In the genomic region with DNA sequence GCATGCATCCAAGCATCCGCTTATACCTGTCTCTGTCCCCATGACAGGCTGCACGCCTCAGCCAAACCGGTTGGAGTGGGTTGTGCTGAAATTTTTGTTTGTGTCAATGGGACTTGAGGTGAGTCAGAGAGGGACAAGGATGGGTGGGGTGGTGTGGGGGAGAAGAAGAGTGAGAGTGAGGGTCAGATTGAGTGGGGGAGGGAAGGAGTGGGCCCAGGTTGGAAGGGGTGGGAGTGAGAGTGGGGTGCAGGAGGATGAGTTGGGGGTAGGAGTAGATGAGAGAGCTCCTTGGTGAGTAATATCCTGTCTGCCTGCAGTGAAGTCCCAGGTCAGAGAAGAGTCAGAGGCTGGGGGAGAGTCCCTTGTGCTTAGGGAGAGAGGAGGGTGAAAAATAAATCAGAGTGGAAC, we compare ENCODE assay signal across 14 cellular contexts. TPM values are rescaled to one million over a fixed set of nuclear protein-coding genes. Genes with fewer than 3 reads are reported as not detected.
DNase-seq lines count a peak whose midpoint lies in the region; ATAC-seq, FAIRE-seq and TF ChIP-seq lines count a peak whose summit lies in the region.
"Had no signal": no experiment of that assay in that cellular context is flagged by ENCODE, and none has a peak within 500 bp of the region (broad histone marks: within the 10 kb centered on the region; RNA-seq: fewer than 3 reads in every experiment).

No MANE protein-coding gene starts in this region.

- peak; percentile 23; the same call in 1 of the 3 replicates for ATAC-seq in SK-N-SH treated with all-trans-retinoic acid at 6 μM for 48 hours
- no peak for ATAC-seq in HG03439 (IDR thresholded peaks at IDR 0.05; ENCODE audit: unreplicated experiment)

- H3K36me3 Mint-ChIP-seq in astrocyte (ENCODE audit: low read depth, unreplicated experiment) (no peaks in the 10 kb centered on the region), H9 (ENCODE audit: insufficient read depth in 1 of 3, low read depth in 3 of 3) (no peaks in the 10 kb centered on the region)

- H3K56ac ChIP-seq in H9 (ENCODE audit: insufficient read length, low read depth, low read length), result no peak overlapping the region

- no peak overlapping the region for H2AFZ ChIP-seq in astrocyte (ENCODE audit: low read depth, low read length)
- H2AFZ ChIP-seq in H9 (ENCODE audit: low read length), result no peak overlapping the region

- peaks cover 53% of the 10 kb centered on the region for H3K4me1 Mint-ChIP-seq in astrocyte (ENCODE audit: low read depth, unreplicated experiment)
- peaks cover 10 to 11% of the 10 kb centered on the region in 2 experiments for H3K4me1 Mint-ChIP-seq in H9

- no peak for TF ChIP-seq CTCF in astrocyte (IDR thresholded peaks at IDR 0.05; ENCODE audit: insufficient read depth, low read depth, low read length)
- TF ChIP-seq CTCF in H9 (conservative IDR thresholded peaks at IDR 0.05), result no peak

- no peak overlapping the region for H4K8ac ChIP-seq in H9 (replicated peaks; ENCODE audit: insufficient read length, low read depth, low read length)

- no peak overlapping the region for H3K14ac ChIP-seq in H9 (ENCODE audit: insufficient read depth, low read length)

- H3K27me3 ChIP-seq in astrocyte (ENCODE audit: insufficient read depth, low read length) (no peaks in the 10 kb centered on the region), H9 (ENCODE audit: insufficient read depth, low read length) (no peaks in the 10 kb centered on the region; the same call in 1 of the 2 replicates)
- H3K27me3 ChIP-seq: ascending aorta had no signal

- H3K27ac ChIP-seq in astrocyte (ENCODE audit: low read depth, low read length) (no peak overlapping the region), H9 (ENCODE audit: insufficient read length, low read depth, low read length) (no peak overlapping the region)
- H3K27ac ChIP-seq: ascending aorta, esophagus muscularis mucosa had no signal

- H2BK15ac ChIP-seq in H9 (ENCODE audit: low read depth, low read length), result no peak overlapping the region

- H3K4ac ChIP-seq in H9 (ENCODE audit: low read depth, low read length), result no peak overlapping the region

- no peak overlapping the region for H3K18ac ChIP-seq in H9 (ENCODE audit: insufficient read length, low read depth, low read length)

- no peak overlapping the region for H2BK20ac ChIP-seq in H9 (ENCODE audit: low read depth, low read length, poor library complexity, severe bottlenecking)

- no peak overlapping the region for H3T11ph ChIP-seq in H9 (ENCODE audit: low read length)

- no peaks in the 10 kb centered on the region for H3K36me3 ChIP-seq in astrocyte (ENCODE audit: insufficient read depth, low read length)
- H3K36me3 ChIP-seq: ascending aorta, esophagus muscularis mucosa had no signal

- peak overlapping the region; percentile 65 for H3K4me2 ChIP-seq in astrocyte (ENCODE audit: low read length)
- H3K4me2 ChIP-seq in H9 (ENCODE audit: insufficient read depth, insufficient read length, low read length), result no peak overlapping the region

- DNase-seq in HCEC 1CT (peak; percentile 50), astrocyte (ENCODE audit: low read depth) (no peak), H9 (no peak), Ammon's horn (ENCODE audit: low spot score) (no peak), medulla oblongata (ENCODE audit: extremely low spot score) (no peak)
- peak; percentile 64 for DNase-seq in stimulated activated CD4-positive, alpha-beta T cell treated with anti-CD3 and anti-CD28 coated beads, Interleukin-2, amount 100 ng/mL, for 4 hours (ENCODE audit: low read depth)
- DNase-seq: NCI-H187, retina had no signal

- no peak for FAIRE-seq in astrocyte (lab: Jason Lieb, UNC)
- FAIRE-seq: GM19239 had no signal

- peak overlapping the region; percentile 12 for H3K4me3 Mint-ChIP-seq in astrocyte (ENCODE audit: unreplicated experiment)
- no peak overlapping the region for H3K4me3 Mint-ChIP-seq in H9

- no peak overlapping the region for H3K23ac ChIP-seq in H9 (ENCODE audit: insufficient read length, low read depth, low read length)

- no peaks in the 10 kb centered on the region for H3K23me2 ChIP-seq in H9 (ENCODE audit: insufficient read length, low read depth, low read length, poor library complexity, severe bottlenecking)

- H3K9me3 ChIP-seq in astrocyte (ENCODE audit: insufficient read depth, low read depth, low read length) (no peaks in the 10 kb centered on the region), H9 (ENCODE audit: control insufficient read depth, low read depth, low read length) (no peaks in the 10 kb centered on the region)
- H3K9me3 ChIP-seq: ascending aorta, esophagus muscularis mucosa had no signal

- no peak overlapping the region for H4K5ac ChIP-seq in H9 (ENCODE audit: insufficient read length, low read depth, low read length)

- no peaks in the 10 kb centered on the region for H4K20me1 ChIP-seq in astrocyte (ENCODE audit: insufficient read depth, low read length)
- no peaks in the 10 kb centered on the region for H4K20me1 ChIP-seq in H9 (ENCODE audit: control insufficient read depth, insufficient read depth, insufficient read length)

- H2AK5ac ChIP-seq in H9 (ENCODE audit: insufficient read length, low read length), result no peak overlapping the region

- H2BK12ac ChIP-seq in H9 (ENCODE audit: insufficient read length, low read depth, low read length), result no peak overlapping the region

- H3K9me3 Mint-ChIP-seq in astrocyte (ENCODE audit: unreplicated experiment) (no peaks in the 10 kb centered on the region), H9 (no peaks in the 10 kb centered on the region; a peak in 1 of 5 replicates)

- no peak overlapping the region for H2BK120ac ChIP-seq in H9 (ENCODE audit: low read depth, low read length, poor library complexity, severe bottlenecking)

- no peaks in the 10 kb centered on the region for H3K79me1 ChIP-seq in H9 (ENCODE audit: insufficient read depth, low read depth, low read length, poor library complexity, severe bottlenecking)

- no peak overlapping the region for H2BK5ac ChIP-seq in H9 (ENCODE audit: insufficient read length, low read length)

- H3K27ac Mint-ChIP-seq in astrocyte (ENCODE audit: unreplicated experiment) (peak overlapping the region; percentile 53), H9 (no peak overlapping the region; a peak in 1 of 7 replicates)

- no peak overlapping the region for H3K4me3 ChIP-seq in astrocyte (ENCODE audit: insufficient read depth, low read depth, low read length)
- H3K4me3 ChIP-seq: ascending aorta, esophagus muscularis mucosa had no signal

- H3K9ac ChIP-seq in astrocyte (ENCODE audit: low read length) (no peak overlapping the region), H9 (ENCODE audit: extremely low read depth, insufficient read length, low read length) (no peak overlapping the region)

- no peaks in the 10 kb centered on the region for H3K79me2 ChIP-seq in astrocyte (ENCODE audit: insufficient read depth, low read length)
- no peaks in the 10 kb centered on the region for H3K79me2 ChIP-seq in H9 (ENCODE audit: insufficient read depth, low read length)

- H3K4me1 ChIP-seq in astrocyte (ENCODE audit: insufficient read depth, low read length) (peaks cover 13% of the 10 kb centered on the region), H9 (ENCODE audit: insufficient read depth, low read length) (no peaks in the 10 kb centered on the region)

- H4K91ac ChIP-seq in H9 (ENCODE audit: insufficient read length, low read depth, low read length), result no peak overlapping the region

- WGBS in H9 (ENCODE audit: extremely low coverage, insufficient read length, low lambda C conversion rate), result no CpG with 5 or more reads among the region's 3 CpGs

- H3K27me3 Mint-ChIP-seq in astrocyte (ENCODE audit: low read depth, unreplicated experiment), result no peaks in the 10 kb centered on the region
- H3K27me3 Mint-ChIP-seq in H9 (ENCODE audit: low read depth), result peaks cover 11% of the 10 kb centered on the region

TF ChIP-seq in SK-N-SH treated with all-trans-retinoic acid at 6 μM for 48 hours, 23 proteins besides CTCF, POLR2A, EP300 and RAD21 (continues in another document):
- TF ChIP-seq ZNF565 (CRISPR knock-in tag; conservative IDR thresholded peaks at IDR 0.05; ENCODE audit: low read depth), result no peak
- TF ChIP-seq ZFP30 (CRISPR knock-in tag; IDR thresholded peaks at IDR 0.05), result no peak
- TF ChIP-seq TOX (CRISPR knock-in tag; IDR thresholded peaks at IDR 0.05; ENCODE audit: borderline replicate concordance), result no peak
- no peak for TF ChIP-seq ZNF70 (CRISPR knock-in tag; IDR thresholded peaks at IDR 0.05)
- TF ChIP-seq TSHZ2 (CRISPR knock-in tag; IDR thresholded peaks at IDR 0.05), result no peak

RNA-seq across cellular contexts. Expression of gene NECTIN4, which starts 3.3 kb away (rescaled TPM):
- total RNA-seq in astrocyte (1.6 and 1.9 TPM in 2 replicates), H9 (2021) (0.33 and 0.64 TPM in 2 replicates)
- total RNA-seq: ascending aorta, esophagus muscularis mucosa, temporal lobe had no signal

RNA-seq across cellular contexts. Expression of gene KLHDC9, which starts 5.5 kb away (rescaled TPM):
- total RNA-seq in astrocyte (1.5 and 1.8 TPM in 2 replicates), H9 (2021) (6.6 and 7.0 TPM in 2 replicates)

RNA-seq across cellular contexts. Expression of gene ARHGAP30, which starts 22.9 kb away (rescaled TPM):
- total RNA-seq in astrocyte (0.19 and 0.25 TPM in 2 replicates), H9 (2021) (0.13 TPM in 2 replicates)

RNA-seq across cellular contexts. Expression of gene PFDN2, which starts 25.2 kb away (rescaled TPM):
- total RNA-seq in astrocyte, result 103 and 111 TPM in 2 replicates
- 71.8 and 76.1 TPM in 2 replicates for total RNA-seq in H9 (2021)

RNA-seq across cellular contexts. Expression of gene NIT1, which starts 25.3 kb away (rescaled TPM):
- total RNA-seq in astrocyte (25.6 and 25.9 TPM in 2 replicates), H9 (2021) (39.0 and 39.6 TPM in 2 replicates)

Comparison
In these comparisons a context has a peak if more than half of its experiments do, and no peak if none do; other contexts are left out.
1. DNase-seq: peak in HCEC 1CT (single experiment) and stimulated activated CD4-positive, alpha-beta T cell treated with anti-CD3 and anti-CD28 coated beads, Interleukin-2, amount 100 ng/mL, for 4 hours (single experiment); none in astrocyte (single experiment), H9 (single experiment), Ammon's horn (single experiment) and medulla oblongata (single experiment).